19 cellular contexts compared by ENCODE assay signal in genomic region chr13:44296856-44297255, GRCh38.
A peak's percentile ranks its signal among the peaks of the same experiment; 100 is the strongest.
DNase-seq lines count a peak whose midpoint lies in the region; ATAC-seq lines count a peak whose summit lies in the region.
"Had no signal": no experiment of that assay in that cellular context is flagged by ENCODE, and none has a peak within 500 bp of the region (broad histone marks: within the 10 kb centered on the region; RNA-seq: fewer than 3 reads in every experiment).

No MANE protein-coding gene starts in this region.

- H3K9ac ChIP-seq in stomach smooth muscle (ENCODE audit: low read length in 2 of 2), result peak overlapping the region in 1 of 2 donors; percentile 36

- peak overlapping the region in 1 of 2 donors; percentile 8 for H3K4me3 ChIP-seq in stomach smooth muscle (ENCODE audit: low read length in 2 of 2)
- H3K4me3 ChIP-seq: K562, SK-N-MC had no signal

- H3K27me3 Mint-ChIP-seq in T-helper 17 cell, result peaks cover 27% of the 10 kb centered on the region

- H3K27ac ChIP-seq in stomach smooth muscle (ENCODE audit: low read length), result peak overlapping the region; percentile 58
- H3K27ac ChIP-seq: SK-N-MC had no signal

- peak; percentile 54 to 87 for DNase-seq in NCI-H446 (lab: John Stamatoyannopoulos, UW)
- DNase-seq in cerebellar nuclear complex (lab: John Stamatoyannopoulos, UW), result peak; percentile 53 to 77
- peak; percentile 47 for DNase-seq in medulla oblongata (ENCODE audit: extremely low spot score)
- DNase-seq in T-helper 17 cell, result no peak
- DNase-seq: Caco-2; CD4-positive, CD25-positive, alpha-beta regulatory T cell; EL; HCEC 1CT; MV-4-11; NCI-H1417 treated with DMSO at 0.1 percent for 48 hours; NCI-H1930; NCI-H2171; NCI-H774 had no signal

- H3K36me3 Mint-ChIP-seq in T-helper 17 cell (ENCODE audit: low read depth), result peaks cover 3% of the 10 kb centered on the region
- H3K36me3 Mint-ChIP-seq: CD4-positive, CD25-positive, alpha-beta regulatory T cell had no signal

- no peak overlapping the region for H3K27ac Mint-ChIP-seq in T-helper 17 cell
- H3K27ac Mint-ChIP-seq: B cell had no signal

- peaks cover 2% of the 10 kb centered on the region for H3K4me1 Mint-ChIP-seq in T-helper 17 cell

- H3K9me3 ChIP-seq in stomach smooth muscle (ENCODE audit: control insufficient read depth in 2 of 2, low read length in 2 of 2), result no peaks in the 10 kb centered on the region
- no peaks in the 10 kb centered on the region for H3K9me3 ChIP-seq in T-helper 17 cell (ENCODE audit: control insufficient read depth, low read length, poor library complexity, severe bottlenecking)
- H3K9me3 ChIP-seq: Caco-2 had no signal

- H3K4me3 Mint-ChIP-seq in T-helper 17 cell, result no peak overlapping the region
- H3K4me3 Mint-ChIP-seq: B cell; CD4-positive, CD25-positive, alpha-beta regulatory T cell had no signal

- peaks cover 55% of the 10 kb centered on the region for H3K4me1 ChIP-seq in stomach smooth muscle (ENCODE audit: control insufficient read depth, insufficient read depth, low read length)
- H3K4me1 ChIP-seq: Caco-2 had no signal

- no peaks in the 10 kb centered on the region for H3K36me3 ChIP-seq in stomach smooth muscle (ENCODE audit: control insufficient read depth in 2 of 2, insufficient read depth in 2 of 2, low read length in 2 of 2)

- no peak for ATAC-seq in T-helper 17 cell
- no peak for ATAC-seq in HG02642 (IDR thresholded peaks at IDR 0.05; ENCODE audit: poor library complexity, unreplicated experiment)
- no peak for ATAC-seq in GM18870 (IDR thresholded peaks at IDR 0.05; ENCODE audit: unreplicated experiment)
- ATAC-seq: K562 had no signal

- H3K27me3 ChIP-seq in stomach smooth muscle (ENCODE audit: control insufficient read depth in 1 of 2, insufficient read depth in 2 of 2, low read length in 2 of 2), result no peaks in the 10 kb centered on the region

Comparison
In these comparisons a context has a peak if more than half of its experiments do, and no peak if none do; other contexts are left out.
1. DNase-seq: peak in NCI-H446 (2 of 2), cerebellar nuclear complex (2 of 2) and medulla oblongata (single experiment); none in T-helper 17 cell (0 of 3).